In the genomic region with DNA sequence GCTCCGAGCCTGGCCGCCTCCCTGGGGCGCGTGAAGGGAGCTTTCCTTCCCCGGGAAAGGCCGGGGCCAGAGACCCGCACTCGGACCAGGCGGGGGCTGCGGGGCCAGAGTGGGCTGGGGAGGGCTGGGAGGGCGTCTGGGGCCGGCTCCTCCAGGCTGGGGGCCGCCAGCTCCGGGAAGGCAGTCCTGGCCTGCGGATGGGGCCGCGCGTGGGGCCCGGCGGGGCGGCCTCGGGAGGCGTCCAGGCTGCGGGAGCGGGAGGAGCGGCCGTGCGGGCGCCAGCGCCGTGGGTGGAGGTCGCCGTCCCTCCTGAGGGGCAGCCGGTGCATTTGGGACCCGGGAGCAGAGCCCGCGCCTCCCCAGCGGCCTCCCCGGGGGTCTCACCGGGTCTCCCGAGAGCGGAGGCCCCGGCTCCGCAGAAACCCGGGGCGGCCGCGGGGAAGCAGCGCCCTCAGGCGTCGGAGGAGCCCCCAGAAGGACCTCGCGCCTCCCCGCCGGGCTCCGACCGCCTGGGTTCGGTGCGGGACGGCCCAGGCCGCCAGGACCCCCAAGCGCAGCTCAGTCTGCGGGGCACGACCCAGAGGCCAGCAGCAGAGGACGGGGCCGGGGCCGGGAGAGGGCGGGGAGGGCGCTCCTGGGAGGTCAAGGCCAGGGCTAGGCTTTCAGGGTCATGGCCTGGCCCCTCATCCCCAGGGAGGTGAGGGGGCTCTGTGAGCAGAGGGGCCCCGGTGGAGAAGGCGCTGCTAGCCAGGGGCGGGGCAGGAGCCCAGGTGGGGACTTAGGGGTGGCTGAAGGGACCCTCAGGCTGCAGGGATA, we compare ENCODE assay signal across 8 cellular contexts. TPM values are rescaled to one million over a fixed set of nuclear protein-coding genes. Genes with fewer than 3 reads are reported as not detected.
DNase-seq lines count a peak whose midpoint lies in the region; ATAC-seq and TF ChIP-seq lines count a peak whose summit lies in the region.

No MANE protein-coding gene starts in this region.

- peak; percentile 65 for TF ChIP-seq RAD21 in SK-N-SH (IDR thresholded peaks at IDR 0.05; ENCODE audit: low read length)

- H3K27me3 ChIP-seq in SK-N-SH (ENCODE audit: insufficient read depth) (peaks cover 15% of the 10 kb centered on the region), adrenal gland (peaks cover 13% of the 10 kb centered on the region)

- peaks cover 42 to 44% of the 10 kb centered on the region in 2 donors for H3K4me1 Mint-ChIP-seq in immature natural killer cell

- H3K79me2 ChIP-seq in SK-N-SH (ENCODE audit: insufficient read depth), result no peaks in the 10 kb centered on the region

- H3K4me3 Mint-ChIP-seq in immature natural killer cell, result peak overlapping the region; percentile 63 to 76 (median 67)

- H3K27ac Mint-ChIP-seq in immature natural killer cell, result no peak overlapping the region

- no peaks in the 10 kb centered on the region for H3K9me3 Mint-ChIP-seq in immature natural killer cell

- H3K36me3 Mint-ChIP-seq in immature natural killer cell, result no peaks in the 10 kb centered on the region

- H4K20me1 ChIP-seq in SK-N-SH (ENCODE audit: insufficient read depth), result peaks cover 11% of the 10 kb centered on the region; the same call in 1 of the 2 replicates

- H3K4me3 ChIP-seq in SK-N-SH (ENCODE audit: low read depth in 2 of 2, low read length in 1 of 2), result peak overlapping the region in 1 of 2 experiments; percentile 31; a peak in 2 of 4 replicates
- H3K4me3 ChIP-seq in adrenal gland, result peak overlapping the region in 2 of 4 donors; percentile 19 to 48

- WGBS in SK-N-SH (ENCODE audit: low lambda C conversion rate), result 50% methylated on average over 11 of the region's 72 CpGs
- 0 to 3% (median 1%) methylated on average over 2 to 72 of the region's 72 CpGs for WGBS in adrenal gland, 4 donors

- no peaks in the 10 kb centered on the region for H3K9me2 ChIP-seq in SK-N-SH

- H2AFZ ChIP-seq in SK-N-SH (ENCODE audit: low read depth), result no peak overlapping the region

- POLR2A ChIA-PET in SK-N-SH (lab: Yijun Ruan, JAX), result interaction anchor here (0.5 to 1.2 kb wide), 2 partner anchors 15 to 131 kb away, joined by 3 to 4 read pairs; no protein-coding TSS in a partner anchor

- CTCF ChIA-PET in SK-N-SH (lab: Yijun Ruan, JAX), result interaction anchor here (0.7 to 4.9 kb wide), 22 partner anchors 8 to 280 kb away, joined by 3 to 54 read pairs (median 5); a partner anchor contains a TSS

- H3K4me1 ChIP-seq in SK-N-SH (ENCODE audit: control insufficient read depth in 1 of 2, insufficient read depth in 2 of 2, low read depth in 1 of 2, low read length in 1 of 2) (peaks cover 16 to 19% of the 10 kb centered on the region in 2 experiments; a peak in 2 of 4 replicates), adrenal gland (replicated peaks in 1 of 2) (peaks cover 17 to 28% of the 10 kb centered on the region in 2 donors)

- ATAC-seq in HG02970 (IDR thresholded peaks at IDR 0.05; ENCODE audit: low FRiP score, unreplicated experiment) (no peak), HG02763 (IDR thresholded peaks at IDR 0.05; ENCODE audit: unreplicated experiment) (no peak)

- H3F3A ChIP-seq in SK-N-SH (replicated peaks; ENCODE audit: insufficient read depth), result peaks cover 6% of the 10 kb centered on the region

- H3K4me2 ChIP-seq in SK-N-SH, result peak overlapping the region; percentile 55; the same call in 1 of the 2 replicates

- H3K36me3 ChIP-seq in SK-N-SH (replicated peaks in 1 of 2; ENCODE audit: control insufficient read depth in 1 of 2, insufficient read depth in 2 of 2, low read length in 1 of 2), result no peaks in the 10 kb centered on the region
- H3K36me3 ChIP-seq in adrenal gland (replicated peaks in 1 of 2), result no peaks in the 10 kb centered on the region

- intact Hi-C loops in adrenal gland (cut with DNase I), result loop anchor here in 1 of 2 donors (5.0 kb wide), 1 partner anchor 35 kb away; no protein-coding TSS in a partner anchor

- peak; percentile 35 for TF ChIP-seq CTCF in SK-N-SH (IDR thresholded peaks at IDR 0.05)
- peak in 5 of 6 experiments; percentile 7 to 52 (median 26) for TF ChIP-seq CTCF in adrenal gland (IDR thresholded peaks at IDR 0.05)

- H3K9me3 ChIP-seq in SK-N-SH (no peaks in the 10 kb centered on the region), adrenal gland (replicated peaks in 1 of 3) (no peaks in the 10 kb centered on the region)

- no peak for TF ChIP-seq POLR2A in adrenal gland (IDR thresholded peaks at IDR 0.05)

- H3K9ac ChIP-seq in SK-N-SH, result no peak overlapping the region

- H3K27ac ChIP-seq in SK-N-SH (ENCODE audit: low read depth in 2 of 2, low read length in 1 of 2) (no peak overlapping the region), adrenal gland (no peak overlapping the region)

- peaks cover 0 to 4% (median 4%) of the 10 kb centered on the region in 3 donors for H3K27me3 Mint-ChIP-seq in immature natural killer cell (ENCODE audit: low read depth in 3 of 3)

- DNase-seq in GM19238 (ENCODE audit: insufficient read length, low spot score) (peak; percentile 73), SK-N-SH (peak; percentile 86), adrenal gland (peak in 1 of 7 donors; percentile 31), immature natural killer cell (peak; percentile 66 to 74 (median 71)), H4 (ENCODE audit: low spot score) (no peak)
- peak; percentile 59 for DNase-seq in stimulated activated CD8-positive, alpha-beta memory T cell treated with anti-CD3 and anti-CD28 coated beads, Interleukin-12 subunit alpha, Interleukin-12 subunit beta, amount 100 ng/mL, for 1 hour (ENCODE audit: low read depth)

- TF ChIP-seq EP300 in SK-N-SH (IDR thresholded peaks at IDR 0.05; ENCODE audit: borderline replicate concordance in 1 of 2, low read depth in 1 of 2, low read length in 1 of 2), result no peak

TF ChIP-seq in SK-N-SH, 30 proteins besides CTCF, POLR2A, EP300 and RAD21:
- TF ChIP-seq SMC3 (IDR thresholded peaks at IDR 0.05; ENCODE audit: low read depth, low read length) (peak; percentile 31), EZH2phosphoT487 (IDR thresholded peaks at IDR 0.05; ENCODE audit: borderline replicate concordance, low read depth) (no peak)

RNA-seq across cellular contexts. Expression of a gene that starts 7.3 kb away (rescaled TPM):
- polyA plus RNA-seq in SK-N-SH (2012; rRNA removed) (27.1 and 42.9 TPM in 2 replicates), adrenal gland (10 to 100 TPM; 13.1 to 22.8 (median 21.4) TPM), immature natural killer cell (10 to 100 TPM in 2 of 3 donors, 1 to 10 TPM in 1; 7.1 to 12.4 (median 11.3) TPM)
- 26.2 and 31.9 TPM in 2 replicates for polyA plus RNA-seq in SK-N-SH (2012; cell fraction: cytosol; rRNA removed)
- polyA plus RNA-seq in SK-N-SH (2012; cell fraction: nucleus; rRNA removed), result 27.3 and 39.5 TPM in 2 replicates
- total RNA-seq in adrenal gland, result 10 to 100 TPM; 11.1 to 45.3 (median 26.6) TPM
- total RNA-seq in H4 (2014; rRNA removed; shearing (Covaris generic)), result 14.9 and 21.7 TPM in 2 replicates

RNA-seq across cellular contexts. Expression of a gene that starts 11.9 kb away (rescaled TPM):
- 0.67 and 0.77 TPM in 2 replicates for polyA plus RNA-seq in SK-N-SH (2012; rRNA removed)
- polyA plus RNA-seq in SK-N-SH (2012; cell fraction: cytosol; rRNA removed), result 0.32 and 0.75 TPM in 2 replicates
- 2.0 TPM in 2 replicates for polyA plus RNA-seq in SK-N-SH (2012; cell fraction: nucleus; rRNA removed)
- total RNA-seq in adrenal gland, result 100 to 1,000 TPM in 4 of 8 donors, 10 to 100 TPM in 4; 68.2 to 212 (median 120) TPM
- 100 to 1,000 TPM in 2 of 3 donors, 10 to 100 TPM in 1; 10.9 to 249 (median 101) TPM for polyA plus RNA-seq in adrenal gland
- 1,000 to 10,000 TPM; 1,416 to 2,161 (median 1,452) TPM for polyA plus RNA-seq in immature natural killer cell
- 0.91 and 1.9 TPM in 2 replicates for total RNA-seq in H4 (2014; rRNA removed; shearing (Covaris generic))

RNA-seq across cellular contexts. Expression of a gene that starts 59.1 kb away (rescaled TPM):
- polyA plus RNA-seq in SK-N-SH (2012; rRNA removed) (171 and 196 TPM in 2 replicates), adrenal gland (100 to 1,000 TPM; 110 to 138 (median 118) TPM), immature natural killer cell (100 to 1,000 TPM in 1 of 3 donors, 10 to 100 TPM in 2; 67.7 to 103 (median 92.9) TPM)
- 173 and 196 TPM in 2 replicates for polyA plus RNA-seq in SK-N-SH (2012; cell fraction: cytosol; rRNA removed)
- 113 and 135 TPM in 2 replicates for polyA plus RNA-seq in SK-N-SH (2012; cell fraction: nucleus; rRNA removed)
- 100 to 1,000 TPM; 114 to 467 (median 251) TPM for total RNA-seq in adrenal gland
- total RNA-seq in H4 (2014; rRNA removed; shearing (Covaris generic)), result 239 and 246 TPM in 2 replicates
